ENCODE assay signal across 7 cellular contexts in genomic region chr10:13527864-13528137, GRCh38. TPM values are rescaled to one million over a fixed set of nuclear protein-coding genes. Genes with fewer than 3 reads are reported as not detected.
DNase-seq lines count a peak whose midpoint lies in the region; ATAC-seq and TF ChIP-seq lines count a peak whose summit lies in the region.

No MANE protein-coding gene starts in this region.

- peaks cover 6% of the 10 kb centered on the region for H3K4me1 Mint-ChIP-seq in activated naive CD8-positive, alpha-beta T cell treated with anti-CD3 and anti-CD28 coated beads for 36 hours

- 9 to 24% (median 17%) methylated on average over 6 of the region's 6 CpGs for WGBS in spleen, 5 donors

- H3K9me3 Mint-ChIP-seq in activated naive CD8-positive, alpha-beta T cell treated with anti-CD3 and anti-CD28 coated beads for 36 hours, result no peaks in the 10 kb centered on the region

- TF ChIP-seq POLR2A in spleen (IDR thresholded peaks at IDR 0.05), result no peak

- no peak overlapping the region for H3K27ac ChIP-seq in iPS-20b (ENCODE audit: low read length)
- H3K27ac ChIP-seq in spleen, result peak overlapping the region in 7 of 8 donors; percentile 19 to 69 (median 38)

- H3K27ac Mint-ChIP-seq in activated naive CD8-positive, alpha-beta T cell treated with anti-CD3 and anti-CD28 coated beads for 36 hours, result no peak overlapping the region

- no peak for ATAC-seq in GM21825 (IDR thresholded peaks at IDR 0.05; ENCODE audit: unreplicated experiment)

- H3K9ac ChIP-seq in iPS-20b (ENCODE audit: low read depth, low read length), result peak overlapping the region; percentile 63; the same call in 1 of the 2 replicates

- H3K36me3 ChIP-seq in iPS-20b (ENCODE audit: insufficient read depth, low read depth, low read length), result no peaks in the 10 kb centered on the region
- no peaks in the 10 kb centered on the region for H3K36me3 ChIP-seq in spleen

- H3K4me1 ChIP-seq in iPS-20b (ENCODE audit: insufficient read depth, low read length), result peaks cover 10% of the 10 kb centered on the region; the same call in 1 of the 2 replicates
- H3K4me1 ChIP-seq in spleen, result peaks cover 0 to 28% (median 14%) of the 10 kb centered on the region in 6 donors

- H3K4me3 Mint-ChIP-seq in activated naive CD8-positive, alpha-beta T cell treated with anti-CD3 and anti-CD28 coated beads for 36 hours, result peak overlapping the region; percentile 48

- no peaks in the 10 kb centered on the region for H3K36me3 Mint-ChIP-seq in activated naive CD8-positive, alpha-beta T cell treated with anti-CD3 and anti-CD28 coated beads for 36 hours

- peaks cover 79% of the 10 kb centered on the region for H3K27me3 Mint-ChIP-seq in activated naive CD8-positive, alpha-beta T cell treated with anti-CD3 and anti-CD28 coated beads for 36 hours

- H3K4me3 ChIP-seq in HFF-Myc (replicated peaks; ENCODE audit: low read depth, low read length), result peak overlapping the region; percentile 39
- peak overlapping the region; percentile 75 for H3K4me3 ChIP-seq in iPS-20b (ENCODE audit: low read length)
- peak overlapping the region; percentile 18 to 73 (median 40) for H3K4me3 ChIP-seq in spleen

- H3K9me3 ChIP-seq in iPS-20b (ENCODE audit: insufficient read depth, low read depth, low read length) (no peaks in the 10 kb centered on the region), spleen (no peaks in the 10 kb centered on the region)

- intact Hi-C loops in spleen (cut with DNase I; ENCODE audit: low total_unique reads), result no loop called here

- TF ChIP-seq CTCF in HFF-Myc (IDR thresholded peaks at IDR 0.05; ENCODE audit: low read depth, low read length, missing control alignments) (no peak), spleen (IDR thresholded peaks at IDR 0.05 in 8 of 11, conservative IDR thresholded peaks at IDR 0.05 in 3 of 11) (no peak)

- peaks cover 54% of the 10 kb centered on the region for H3K27me3 ChIP-seq in iPS-20b (ENCODE audit: insufficient read depth, low read length)
- H3K27me3 ChIP-seq in spleen (replicated peaks in 1 of 7), result peaks cover 0 to 68% (median 26%) of the 10 kb centered on the region in 7 donors

- DNase-seq in HFF-Myc (ENCODE audit: extremely low read depth, low read depth) (no peak), spleen (no peak), SW480 (ENCODE audit: low spot score) (no peak), DMS 273 treated with DMSO at 0.1 percent for 48 hours (lab: John Stamatoyannopoulos, UW) (no peak)
- no peak for DNase-seq in activated naive CD8-positive, alpha-beta T cell treated with anti-CD3 and anti-CD28 coated beads for 36 hours

RNA-seq across cellular contexts. Expression of gene BEND7, which starts 1.0 kb away (rescaled TPM):
- not detected for total RNA-seq in activated naive CD8-positive, alpha-beta T cell treated with anti-CD3 and anti-CD28 coated beads for 36 hours
- 10 to 100 TPM in 6 of 7 donors, 1 to 10 TPM in 1; 8.7 to 20.2 (median 12.1) TPM for total RNA-seq in spleen
- 1 to 10 TPM in 2 of 3 donors, under 1 TPM in 1; 0.93 to 1.9 (median 1.3) TPM for polyA plus RNA-seq in spleen

RNA-seq across cellular contexts. Expression of gene PRPF18, which starts 59.0 kb away (rescaled TPM):
- total RNA-seq in activated naive CD8-positive, alpha-beta T cell treated with anti-CD3 and anti-CD28 coated beads for 36 hours, result 10 to 100 TPM; 22.5 to 22.9 TPM
- total RNA-seq in spleen, result 10 to 100 TPM; 19.3 to 41.7 (median 27.8) TPM
- polyA plus RNA-seq in spleen, result 10 to 100 TPM in 2 of 3 donors, 1 to 10 TPM in 1; 7.1 to 14.8 (median 10.6) TPM

Comparison
In these comparisons a context has a peak if more than half of its experiments do, and no peak if none do; other contexts are left out.
1. RNA of gene BEND7, which starts 1.0 kb away (total RNA-seq): 8.7 to 20.2 TPM in spleen; not detected in activated naive CD8-positive, alpha-beta T cell treated with anti-CD3 and anti-CD28 coated beads for 36 hours; every median in the first group is over 4 times any median in the second.
2. Peak in every context shown above with its lines, with median percentiles within 50 percentile points of each other: H3K4me3 ChIP-seq.